Comparison of ENCODE assay signal across 9 cellular contexts in the genomic region with DNA sequence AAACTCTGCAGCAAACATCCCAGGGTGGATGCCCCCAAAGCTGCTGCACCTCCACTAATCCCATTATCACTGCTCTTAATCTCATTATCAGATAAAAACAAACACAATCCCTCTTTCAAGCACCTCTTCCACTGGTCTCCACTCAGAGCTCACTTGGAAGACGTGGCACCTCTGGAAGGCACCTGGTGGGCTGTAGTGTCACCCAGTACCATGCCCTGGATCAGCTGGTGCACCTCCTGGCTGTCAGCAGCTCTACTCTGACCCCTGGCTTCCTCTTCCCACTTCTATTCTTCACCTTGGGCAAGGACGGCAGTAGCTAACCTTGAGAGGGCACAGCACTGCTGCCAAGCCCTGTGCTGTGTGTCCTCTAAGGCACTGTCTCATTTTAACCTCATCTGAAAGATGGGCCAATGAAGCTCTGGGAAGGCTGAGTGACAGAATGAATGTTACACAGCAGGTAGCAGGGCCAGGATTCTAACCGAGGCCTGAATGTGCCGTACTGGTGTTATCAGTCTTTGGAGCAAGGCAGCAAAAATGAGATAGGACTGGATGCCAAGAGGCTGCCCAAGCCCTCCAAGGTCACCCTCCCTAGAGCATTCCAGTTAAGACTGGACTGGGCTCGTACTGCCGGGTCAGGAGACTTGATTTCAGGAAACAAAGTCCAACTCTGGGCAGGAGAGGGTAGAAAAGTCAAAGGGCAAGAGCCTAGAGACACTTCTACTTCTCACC. TPM values are rescaled to one million over a fixed set of nuclear protein-coding genes. Genes with fewer than 3 reads are reported as not detected.
DNase-seq lines count a peak whose midpoint lies in the region; ATAC-seq and TF ChIP-seq lines count a peak whose summit lies in the region.
"Had no signal": no experiment of that assay in that cellular context is flagged by ENCODE, and none has a peak within 500 bp of the region (broad histone marks: within the 10 kb centered on the region; RNA-seq: fewer than 3 reads in every experiment).

No MANE protein-coding gene starts in this region.

- H3K4me3 ChIP-seq in GM23338: no peak overlapping the region
- H3K4me3 ChIP-seq in smooth muscle cell: no peak overlapping the region
- no peak overlapping the region for H3K4me3 ChIP-seq in effector memory CD4-positive, alpha-beta T cell (ENCODE audit: insufficient read depth, low read depth, low read length, poor library complexity, severe bottlenecking)

- H3K9ac ChIP-seq in smooth muscle cell (ENCODE audit: low read depth): no peak overlapping the region

- WGBS in smooth muscle cell (ENCODE audit: low lambda C conversion rate): 66% methylated on average over 6 of the region's 6 CpGs

- H3K4me3 Mint-ChIP-seq in GM23338 (no peak overlapping the region; the same call in 2 of the 3 replicates), WTC11 (no peak overlapping the region)

- DNase-seq in GM23338 (ENCODE audit: low spot score) (no peak), WTC11 (ENCODE audit: low spot score) (no peak), left ventricle myocardium superior (peak; percentile 51), smooth muscle cell (lab: John Stamatoyannopoulos, UW; ENCODE audit: unreplicated experiment) (no peak), AG08396 (ENCODE audit: low spot score) (no peak)
- no peak for DNase-seq in stimulated activated CD4-positive, alpha-beta T cell treated with anti-CD3 and anti-CD28 coated beads, Interleukin-12 subunit alpha, Interleukin-12 subunit beta, amount 100 ng/mL, for 4 hours
- no peak for DNase-seq in effector memory CD4-positive, alpha-beta T cell
- DNase-seq: NCI-H510A had no signal

- H3K9me3 ChIP-seq in smooth muscle cell (replicated peaks; ENCODE audit: low read depth): no peaks in the 10 kb centered on the region
- H3K9me3 ChIP-seq in effector memory CD4-positive, alpha-beta T cell (ENCODE audit: control insufficient read depth, low read length): no peaks in the 10 kb centered on the region

- no peaks in the 10 kb centered on the region for H3K36me3 ChIP-seq in GM23338 (ENCODE audit: insufficient read depth)
- H3K36me3 ChIP-seq in smooth muscle cell (ENCODE audit: low read depth): no peaks in the 10 kb centered on the region
- H3K36me3 ChIP-seq in effector memory CD4-positive, alpha-beta T cell (ENCODE audit: control insufficient read depth, insufficient read depth, low read length): no peaks in the 10 kb centered on the region

- intact Hi-C loops in left ventricle myocardium superior (cut with micrococcal nuclease): no loop called here

- H3K9me3 Mint-ChIP-seq in GM23338 (no peaks in the 10 kb centered on the region; the same call in 2 of the 3 replicates), WTC11 (no peaks in the 10 kb centered on the region; the same call in 1 of the 2 replicates)

- peak overlapping the region; percentile 21; the same call in 1 of the 2 replicates for H3K4me2 ChIP-seq in GM23338
- no peak overlapping the region for H3K4me2 ChIP-seq in smooth muscle cell

- H4K20me1 ChIP-seq in GM23338 (replicated peaks; ENCODE audit: insufficient read depth) (peaks cover 97% of the 10 kb centered on the region), smooth muscle cell (ENCODE audit: low read depth) (peaks cover 100% of the 10 kb centered on the region)

- H3F3A ChIP-seq in GM23338 (replicated peaks; ENCODE audit: low read depth): no peaks in the 10 kb centered on the region; the same call in 1 of the 2 replicates
- H3F3A ChIP-seq in smooth muscle cell (ENCODE audit: low read depth): peaks cover 3% of the 10 kb centered on the region

- peaks cover 15% of the 10 kb centered on the region for H3K27me3 Mint-ChIP-seq in GM23338 (ENCODE audit: insufficient read depth, low read depth, poor library complexity)
- no peaks in the 10 kb centered on the region for H3K27me3 Mint-ChIP-seq in WTC11 (ENCODE audit: low read depth)

- TF ChIP-seq CTCF in GM23338 (conservative IDR thresholded peaks at IDR 0.05; ENCODE audit: low read depth in 2 of 2): peak in 1 of 2 experiments; percentile 41; a peak in 2 of 4 replicates
- no peak for TF ChIP-seq CTCF in WTC11 (IDR thresholded peaks at IDR 0.05)
- no peak for TF ChIP-seq CTCF in smooth muscle cell (IDR thresholded peaks at IDR 0.05; ENCODE audit: borderline replicate concordance, insufficient read depth, poor library complexity, severe bottlenecking)

- no peaks in the 10 kb centered on the region for H3K9me2 ChIP-seq in GM23338 (ENCODE audit: insufficient read depth)

- H3K79me2 ChIP-seq in GM23338 (replicated peaks; ENCODE audit: insufficient read depth) (peaks cover 100% of the 10 kb centered on the region), smooth muscle cell (ENCODE audit: low read depth) (peaks cover 100% of the 10 kb centered on the region)

- H2AFZ ChIP-seq in GM23338: no peak overlapping the region
- H2AFZ ChIP-seq in smooth muscle cell (ENCODE audit: low read depth): no peak overlapping the region

- CTCF ChIA-PET in WTC11 (lab: Charles Lee): interaction anchor here (0.5 to 1.4 kb wide), 5 partner anchors 22 to 223 kb away, joined by 3 to 9 read pairs (median 3); no protein-coding TSS in a partner anchor

- H3K27ac ChIP-seq in GM23338 (ENCODE audit: low read depth) (peak overlapping the region; percentile 69; the same call in 1 of the 2 replicates), smooth muscle cell (ENCODE audit: low read depth) (peak overlapping the region; percentile 33)
- H3K27ac ChIP-seq in effector memory CD4-positive, alpha-beta T cell (ENCODE audit: insufficient read depth, low read length, poor library complexity, severe bottlenecking): no peak overlapping the region

- ATAC-seq in GM23338 (peak; percentile 57), WTC11 (peak; percentile 59), left ventricle myocardium superior (peak; percentile 78), HG03095 (IDR thresholded peaks at IDR 0.05; ENCODE audit: unreplicated experiment) (no peak)

- H3K36me3 Mint-ChIP-seq in GM23338 (ENCODE audit: low read depth): peaks cover 5% of the 10 kb centered on the region; the same call in 1 of the 3 replicates
- no peaks in the 10 kb centered on the region for H3K36me3 Mint-ChIP-seq in WTC11

- H3K4me1 Mint-ChIP-seq in GM23338 (peaks cover 69% of the 10 kb centered on the region), WTC11 (peaks cover 76% of the 10 kb centered on the region)

- H3K27ac Mint-ChIP-seq in GM23338: peak overlapping the region; percentile 35
- peak overlapping the region; percentile 86 for H3K27ac Mint-ChIP-seq in WTC11

- peaks cover 34% of the 10 kb centered on the region for H3K4me1 ChIP-seq in GM23338 (ENCODE audit: insufficient read depth)
- peaks cover 23% of the 10 kb centered on the region for H3K4me1 ChIP-seq in smooth muscle cell (ENCODE audit: low read depth)
- H3K4me1 ChIP-seq in effector memory CD4-positive, alpha-beta T cell (ENCODE audit: control insufficient read depth, insufficient read depth, low read length, poor library complexity, severe bottlenecking): peaks cover 48% of the 10 kb centered on the region

- POLR2A ChIA-PET in WTC11 (lab: Charles Lee): interaction anchor here (1.4 kb wide), 1 partner anchor 8 kb away, joined by 3 read pairs; no protein-coding TSS in a partner anchor

- no peaks in the 10 kb centered on the region for H3K27me3 ChIP-seq in GM23338 (ENCODE audit: insufficient read depth)
- no peaks in the 10 kb centered on the region for H3K27me3 ChIP-seq in smooth muscle cell (ENCODE audit: low read depth)
- no peaks in the 10 kb centered on the region for H3K27me3 ChIP-seq in effector memory CD4-positive, alpha-beta T cell (replicated peaks; ENCODE audit: control insufficient read depth, insufficient read depth, low read length, poor library complexity, severe bottlenecking)

TF ChIP-seq in GM23338, 12 proteins besides CTCF, POLR2A, EP300 and RAD21 (continues in another document):
- no peak for TF ChIP-seq JUNB (IDR thresholded peaks at IDR 0.05; ENCODE audit: unreplicated experiment)

TF ChIP-seq in WTC11, 78 proteins besides CTCF, POLR2A, EP300 and RAD21 (continues in another document):
- TF ChIP-seq KAT7 (CRISPR knock-in tag; IDR thresholded peaks at IDR 0.05; ENCODE audit: borderline replicate concordance) (no peak), TEAD4 (CRISPR knock-in tag; IDR thresholded peaks at IDR 0.05) (no peak), NR2C2 (CRISPR knock-in tag; IDR thresholded peaks at IDR 0.05) (no peak)
- TF ChIP-seq, protein P1, sequence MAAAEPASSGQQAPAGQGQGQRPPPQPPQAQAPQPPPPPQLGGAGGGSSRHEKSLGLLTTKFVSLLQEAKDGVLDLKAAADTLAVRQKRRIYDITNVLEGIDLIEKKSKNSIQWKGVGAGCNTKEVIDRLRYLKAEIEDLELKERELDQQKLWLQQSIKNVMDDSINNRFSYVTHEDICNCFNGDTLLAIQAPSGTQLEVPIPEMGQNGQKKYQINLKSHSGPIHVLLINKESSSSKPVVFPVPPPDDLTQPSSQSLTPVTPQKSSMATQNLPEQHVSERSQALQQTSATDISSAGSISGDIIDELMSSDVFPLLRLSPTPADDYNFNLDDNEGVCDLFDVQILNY (CRISPR knock-in tag; IDR thresholded peaks at IDR 0.05): no peak

RNA-seq across cellular contexts. Expression of a gene that starts 7.4 kb away (rescaled TPM):
- 63.5 and 63.8 TPM in 2 replicates for total RNA-seq in GM23338 (2014; rRNA removed; shearing (Covaris generic))
- polyA plus RNA-seq in GM23338 (2016; fragmentation: Nextera tagmentation; extraction: Ambion mirVana): 115 and 127 TPM in 2 replicates
- 127 to 130 TPM (median 128 TPM) in 3 replicates for total RNA-seq in WTC11 (2021)
- total RNA-seq in left ventricle myocardium superior: 67.4 TPM
- 16.1 and 24.1 TPM in 2 replicates for total RNA-seq in smooth muscle cell
- polyA plus RNA-seq in smooth muscle cell: 102 and 105 TPM in 2 replicates

RNA-seq across cellular contexts. Expression of a gene that starts 54.6 kb away (rescaled TPM):
- 26.4 and 36.5 TPM in 2 replicates for total RNA-seq in GM23338 (2014; rRNA removed; shearing (Covaris generic))
- polyA plus RNA-seq in GM23338 (2016; fragmentation: Nextera tagmentation; extraction: Ambion mirVana) (22.4 and 25.2 TPM in 2 replicates), smooth muscle cell (19.1 and 27.3 TPM in 2 replicates)
- total RNA-seq in WTC11 (2021) (49.1 to 65.9 TPM (median 51.3 TPM) in 3 replicates), left ventricle myocardium superior (24.0 TPM), smooth muscle cell (12.0 and 24.2 TPM in 2 replicates)
